ENCODE assay signal across 26 cellular contexts in genomic region chr18:37122877-37123276, GRCh38.
A peak's percentile ranks its signal among the peaks of the same experiment; 100 is the strongest.
DNase-seq lines count a peak whose midpoint lies in the region; ATAC-seq, FAIRE-seq and TF ChIP-seq lines count a peak whose summit lies in the region.
"Had no signal": no experiment of that assay in that cellular context is flagged by ENCODE, and none has a peak within 500 bp of the region (broad histone marks: within the 10 kb centered on the region; RNA-seq: fewer than 3 reads in every experiment).

No MANE protein-coding gene starts in this region.

- no peak for TF ChIP-seq POLR2A in HepG2 (IDR thresholded peaks at IDR 0.05; ENCODE audit: insufficient read depth in 1 of 2, low read depth in 2 of 2, low read length in 2 of 2)
- TF ChIP-seq POLR2A in tibial nerve (IDR thresholded peaks at IDR 0.05) = no peak

- POLR2A ChIA-PET in HepG2 (lab: Yijun Ruan, JAX) = no interaction called here

- H3K79me2 ChIP-seq in HepG2 (ENCODE audit: insufficient read depth, low read length) = no peaks in the 10 kb centered on the region

- peak; percentile 82 for ATAC-seq in HepG2
- ATAC-seq in upper lobe of right lung = peak; percentile 68
- ATAC-seq: A549, GM12878, Panc1 had no signal

- H3K27ac ChIP-seq in VCaP = peak overlapping the region; percentile 48
- no peak overlapping the region for H3K27ac ChIP-seq in endodermal cell (ENCODE audit: low read depth, low read length)
- no peak overlapping the region for H3K27ac ChIP-seq in HepG2 (ENCODE audit: extremely low read length, insufficient read depth, low read length)
- no peak overlapping the region for H3K27ac ChIP-seq in upper lobe of right lung
- no peak overlapping the region for H3K27ac ChIP-seq in tibial nerve
- H3K27ac ChIP-seq: A549, GM23248, KMS-11 had no signal

- peak overlapping the region; percentile 4 for H3K4me3 ChIP-seq in endodermal cell (ENCODE audit: low read length)
- no peak overlapping the region for H3K4me3 ChIP-seq in HepG2 (replicated peaks in 1 of 3; ENCODE audit: insufficient read depth in 1 of 3, low read depth in 2 of 3, low read length in 3 of 3)
- no peak overlapping the region for H3K4me3 ChIP-seq in upper lobe of right lung
- no peak overlapping the region for H3K4me3 ChIP-seq in tibial nerve
- H3K4me3 ChIP-seq: A549, GM12878, GM23248 had no signal

- H3K36me3 ChIP-seq in endodermal cell (ENCODE audit: control insufficient read depth, insufficient read depth, low read length) (no peaks in the 10 kb centered on the region), HepG2 (replicated peaks in 1 of 2; ENCODE audit: control insufficient read depth in 1 of 2, insufficient read depth in 2 of 2, low read length in 2 of 2) (no peaks in the 10 kb centered on the region), upper lobe of right lung (no peaks in the 10 kb centered on the region), tibial nerve (no peaks in the 10 kb centered on the region)

- intact Hi-C loops in HepG2 (cut with micrococcal nuclease; ENCODE audit: unreplicated experiment) (no loop called here), upper lobe of right lung (cut with DNase I) (no loop called here), head of caudate nucleus (cut with DNase I) (no loop called here)

- FAIRE-seq in HepG2 (lab: Jason Lieb, UNC) = no peak
- FAIRE-seq: A549, GM12878, HTR-8/SVneo had no signal

- no peaks in the 10 kb centered on the region for H3K4me1 ChIP-seq in endodermal cell (ENCODE audit: control insufficient read depth, insufficient read depth, low read length)
- H3K4me1 ChIP-seq in HepG2 (ENCODE audit: insufficient read depth, low read length) = peaks cover 18% of the 10 kb centered on the region
- H3K4me1 ChIP-seq in upper lobe of right lung = no peaks in the 10 kb centered on the region
- H3K4me1 ChIP-seq in tibial nerve = no peaks in the 10 kb centered on the region
- H3K4me1 ChIP-seq: A549 had no signal

- in situ Hi-C loops in HepG2 (cut with HindIII; ENCODE audit: extremely low pct_ligation_motif_present, low pct_unique_long_range_greater_than_20kb) (no loop called here), GM13977 (cut with MboI; ENCODE audit: low pct_unique_long_range_greater_than_20kb, low sequenced_read_pairs, unreplicated experiment) (no loop called here)

- H3K27ac Mint-ChIP-seq in endodermal cell = no peak overlapping the region
- H3K27ac Mint-ChIP-seq: B cell; CD4-positive, CD25-positive, alpha-beta regulatory T cell; H9; HFFc6 had no signal

- H4K20me1 ChIP-seq in HepG2 (ENCODE audit: insufficient read depth, low read length) = no peaks in the 10 kb centered on the region

- CTCF ChIA-PET in HepG2 (lab: Yijun Ruan, JAX; ENCODE audit: low intra/inter-chr PET ratio, low total read pairs) = no interaction called here

- H2AFZ ChIP-seq in HepG2 (ENCODE audit: low read length) = no peak overlapping the region
- H2AFZ ChIP-seq: GM23248 had no signal

- DNase-seq in endodermal cell (no peak), HepG2 (ENCODE audit: low spot score) (peak; percentile 17), upper lobe of right lung (no peak), tibial nerve (ENCODE audit: low spot score in 2 of 2) (no peak), head of caudate nucleus (no peak), GM13977 (ENCODE audit: low spot score) (no peak)
- DNase-seq: CD4-positive, CD25-positive, alpha-beta regulatory T cell; DND-41; GM23248; H9; HFFc6; IMR-90; NCI-H1105; NCI-H146; NCI-H2029 treated with DMSO at 0.1 percent for 48 hours; NCI-H226; NCI-H510A treated with DMSO at 0.1 percent for 48 hours; NCI-H82; SIG-M5 had no signal

- 0 out of 2 replicates have a peak overlapping the region, but pooled peaks have one; percentile 30 for H3K4me2 ChIP-seq in HepG2 (ENCODE audit: low read depth, low read length)
- H3K4me2 ChIP-seq: A549, KMS-11 had no signal

- H3K27me3 ChIP-seq in endodermal cell (ENCODE audit: control insufficient read depth, insufficient read depth, low read length, poor library complexity, severe bottlenecking) (no peaks in the 10 kb centered on the region), HepG2 (ENCODE audit: control insufficient read depth in 1 of 2, insufficient read depth in 2 of 2, low read length in 2 of 2) (no peaks in the 10 kb centered on the region), upper lobe of right lung (no peaks in the 10 kb centered on the region), tibial nerve (no peaks in the 10 kb centered on the region)

- H3K36me3 Mint-ChIP-seq in endodermal cell (ENCODE audit: low read depth) = no peaks in the 10 kb centered on the region
- H3K36me3 Mint-ChIP-seq: CD4-positive, CD25-positive, alpha-beta regulatory T cell had no signal

- no peak overlapping the region for H3K4me3 Mint-ChIP-seq in endodermal cell
- H3K4me3 Mint-ChIP-seq: B cell; CD4-positive, CD25-positive, alpha-beta regulatory T cell; H9; HFFc6 had no signal

- H3K9me3 Mint-ChIP-seq in endodermal cell = peaks cover 2% of the 10 kb centered on the region
- H3K9me3 Mint-ChIP-seq: H9, HFFc6 had no signal

- peaks cover 4% of the 10 kb centered on the region for H3K4me1 Mint-ChIP-seq in endodermal cell
- H3K4me1 Mint-ChIP-seq: B cell; CD4-positive, CD25-positive, alpha-beta regulatory T cell had no signal

- TF ChIP-seq EP300 in HepG2 (IDR thresholded peaks at IDR 0.05; ENCODE audit: low read depth in 2 of 2, low read length in 2 of 2) (no peak), HepG2 (CRISPR knock-in tag; IDR thresholded peaks at IDR 0.05; ENCODE audit: borderline replicate concordance) (no peak), tibial nerve (IDR thresholded peaks at IDR 0.05) (no peak)

- peaks cover 7% of the 10 kb centered on the region for H3K9me3 ChIP-seq in endodermal cell (ENCODE audit: control insufficient read depth, low read length)
- no peaks in the 10 kb centered on the region for H3K9me3 ChIP-seq in HepG2 (ENCODE audit: low read length)
- H3K9me3 ChIP-seq in upper lobe of right lung = no peaks in the 10 kb centered on the region
- H3K9me3 ChIP-seq in tibial nerve = peaks cover 0 to 20% (median 1%) of the 10 kb centered on the region in 4 donors
- H3K9me3 ChIP-seq: A549 had no signal

- no peaks in the 10 kb centered on the region for H3K27me3 Mint-ChIP-seq in endodermal cell (ENCODE audit: insufficient read depth)
- H3K27me3 Mint-ChIP-seq: B cell; CD4-positive, CD25-positive, alpha-beta regulatory T cell had no signal

- H3K9ac ChIP-seq in endodermal cell (ENCODE audit: extremely low read depth, low read length, poor library complexity, severe bottlenecking) (no peak overlapping the region), HepG2 (ENCODE audit: insufficient read depth, low read depth, low read length) (no peak overlapping the region)
- H3K9ac ChIP-seq: GM23248, KMS-11 had no signal

- no TSS peak for BruUV-seq in HepG2 (replicated peaks; lab: Mats Ljungman, UMichigan)

- TF ChIP-seq RAD21 in HepG2 (CRISPR knock-in tag; IDR thresholded peaks at IDR 0.05) = no peak

- TF ChIP-seq CTCF in VCaP (conservative IDR thresholded peaks at IDR 0.05) (no peak), endodermal cell (conservative IDR thresholded peaks at IDR 0.05) (no peak), HepG2 (CRISPR knock-in tag; IDR thresholded peaks at IDR 0.05) (no peak), upper lobe of right lung (IDR thresholded peaks at IDR 0.05) (no peak), tibial nerve (IDR thresholded peaks at IDR 0.05) (no peak), GM13977 (IDR thresholded peaks at IDR 0.05; ENCODE audit: extremely low read depth, insufficient read depth, missing control alignments) (no peak)

TF ChIP-seq in HepG2, 621 proteins besides CTCF, POLR2A, EP300 and RAD21 (continues in another document):
- peak; percentile 63; the same call in 1 of the 2 replicates for TF ChIP-seq THRA (CRISPR knock-in tag; IDR thresholded peaks at IDR 0.05; ENCODE audit: borderline replicate concordance)
- TF ChIP-seq ZNF564 (CRISPR knock-in tag; IDR thresholded peaks at IDR 0.05) = no peak
- peak; percentile 79; the same call in 1 of the 2 replicates for TF ChIP-seq ZNF652 (CRISPR knock-in tag; IDR thresholded peaks at IDR 0.05; ENCODE audit: borderline replicate concordance, low read depth)
- TF ChIP-seq GFI1 (CRISPR knock-in tag; IDR thresholded peaks at IDR 0.05; ENCODE audit: borderline replicate concordance) = peak; percentile 93
- 0 out of 2 replicates have a peak, but pooled peaks have one; percentile 14 for TF ChIP-seq PAXIP1 (CRISPR knock-in tag; conservative IDR thresholded peaks at IDR 0.05)
